ENCODE assay signal across 20 cellular contexts in the genomic region with DNA sequence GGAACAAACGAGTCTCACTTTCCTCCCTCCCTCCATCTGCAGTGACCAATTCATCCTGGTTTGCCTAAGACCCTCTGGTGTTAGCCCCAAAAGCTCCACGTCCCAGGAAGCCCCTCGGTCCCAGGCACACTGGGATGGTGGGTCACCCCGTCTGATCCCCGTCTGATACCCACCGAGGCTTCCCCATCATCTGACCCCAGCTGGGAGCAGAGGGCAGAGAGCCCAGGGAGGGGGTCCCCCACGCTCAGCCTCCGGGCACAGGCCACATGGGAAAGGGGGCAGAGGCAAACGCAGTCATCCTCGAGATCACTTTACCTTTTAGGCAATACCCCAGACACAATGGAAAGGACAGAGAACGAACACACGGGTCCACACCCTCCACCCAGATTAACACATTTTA.
DNase-seq lines count a peak whose midpoint lies in the region; ATAC-seq and TF ChIP-seq lines count a peak whose summit lies in the region.
"Had no signal": no experiment of that assay in that cellular context is flagged by ENCODE, and none has a peak within 500 bp of the region (broad histone marks: within the 10 kb centered on the region; RNA-seq: fewer than 3 reads in every experiment).

No MANE protein-coding gene starts in this region.

- peaks cover 0 to 23% (median 8%) of the 10 kb centered on the region in 4 donors for H3K9me3 ChIP-seq in esophagus muscularis mucosa

- H3K79me2 ChIP-seq in GM23338 (replicated peaks; ENCODE audit: insufficient read depth): no peaks in the 10 kb centered on the region

- no peak overlapping the region for H3K27ac Mint-ChIP-seq in activated CD4-positive, alpha-beta memory T cell treated with anti-CD3 and anti-CD28 coated beads, Interleukin-2, amount 10 ng/mL, durations not matched to agents 7 days and 5 days
- no peak overlapping the region for H3K27ac Mint-ChIP-seq in activated CD4-positive, alpha-beta memory T cell treated with anti-CD3 and anti-CD28 coated beads for 36 hours
- no peak overlapping the region for H3K27ac Mint-ChIP-seq in GM23338
- H3K27ac Mint-ChIP-seq: B cell; CD4-positive, CD25-positive, alpha-beta regulatory T cell; CD8-positive, alpha-beta memory T cell had no signal

- H4K20me1 ChIP-seq in GM23338 (replicated peaks; ENCODE audit: insufficient read depth): no peaks in the 10 kb centered on the region
- H4K20me1 ChIP-seq: BLaER1 had no signal

- ATAC-seq in GM23338: no peak
- ATAC-seq in GM18867 (IDR thresholded peaks at IDR 0.05; ENCODE audit: unreplicated experiment): no peak
- ATAC-seq in HG02884 (IDR thresholded peaks at IDR 0.05; ENCODE audit: unreplicated experiment): no peak
- ATAC-seq: GM12878, HCT116 had no signal

- no peaks in the 10 kb centered on the region for H3K4me1 Mint-ChIP-seq in activated CD4-positive, alpha-beta memory T cell treated with anti-CD3 and anti-CD28 coated beads, Interleukin-2, amount 10 ng/mL, durations not matched to agents 7 days and 5 days
- no peaks in the 10 kb centered on the region for H3K4me1 Mint-ChIP-seq in activated CD4-positive, alpha-beta memory T cell treated with anti-CD3 and anti-CD28 coated beads for 36 hours (ENCODE audit: low read depth)
- H3K4me1 Mint-ChIP-seq in GM23338: no peaks in the 10 kb centered on the region
- H3K4me1 Mint-ChIP-seq: B cell; CD4-positive, CD25-positive, alpha-beta regulatory T cell; CD8-positive, alpha-beta memory T cell had no signal

- H3K4me3 Mint-ChIP-seq in activated CD4-positive, alpha-beta memory T cell treated with anti-CD3 and anti-CD28 coated beads, Interleukin-2, amount 10 ng/mL, durations not matched to agents 7 days and 5 days: no peak overlapping the region
- no peak overlapping the region for H3K4me3 Mint-ChIP-seq in activated CD4-positive, alpha-beta memory T cell treated with anti-CD3 and anti-CD28 coated beads for 36 hours
- H3K4me3 Mint-ChIP-seq in GM23338: no peak overlapping the region
- H3K4me3 Mint-ChIP-seq: B cell; CD4-positive, CD25-positive, alpha-beta regulatory T cell; CD8-positive, alpha-beta memory T cell had no signal

- H3K36me3 Mint-ChIP-seq in activated CD4-positive, alpha-beta memory T cell treated with anti-CD3 and anti-CD28 coated beads, Interleukin-2, amount 10 ng/mL, durations not matched to agents 7 days and 5 days (ENCODE audit: low read depth): no peaks in the 10 kb centered on the region
- H3K36me3 Mint-ChIP-seq in activated CD4-positive, alpha-beta memory T cell treated with anti-CD3 and anti-CD28 coated beads for 36 hours: no peaks in the 10 kb centered on the region
- H3K36me3 Mint-ChIP-seq in GM23338 (ENCODE audit: low read depth): no peaks in the 10 kb centered on the region; the same call in 2 of the 3 replicates
- H3K36me3 Mint-ChIP-seq: CD4-positive, CD25-positive, alpha-beta regulatory T cell; CD8-positive, alpha-beta memory T cell had no signal

- TF ChIP-seq POLR2A in esophagus muscularis mucosa (IDR thresholded peaks at IDR 0.05; ENCODE audit: low read depth): no peak

- H2AFZ ChIP-seq in GM23338: no peak overlapping the region

- intact Hi-C loops in activated CD4-positive, alpha-beta memory T cell treated with anti-CD3 and anti-CD28 coated beads for 36 hours (cut with micrococcal nuclease): no loop called here
- intact Hi-C loops in esophagus muscularis mucosa (cut with DNase I): no loop called here
- intact Hi-C loops in posterior vena cava (cut with DNase I): no loop called here

- TF ChIP-seq EP300 in esophagus muscularis mucosa (IDR thresholded peaks at IDR 0.05): no peak

- CTCF ChIA-PET in activated CD4-positive, alpha-beta memory T cell treated with anti-CD3 and anti-CD28 coated beads, Interleukin-2, amount 10 ng/mL, durations not matched to agents 7 days and 5 days (lab: Charles Lee): no interaction called here
- CTCF ChIA-PET in activated CD4-positive, alpha-beta memory T cell treated with anti-CD3 and anti-CD28 coated beads for 36 hours (lab: Charles Lee): no interaction called here

- H3K27me3 ChIP-seq in esophagus muscularis mucosa (peaks cover 0 to 14% (median 0%) of the 10 kb centered on the region in 4 donors), GM23338 (ENCODE audit: insufficient read depth) (no peaks in the 10 kb centered on the region)
- H3K27me3 ChIP-seq: BLaER1 had no signal

- 0 out of 2 replicates have a peak, but pooled peaks cover under 1% of the 10 kb centered on the region for H3K9me2 ChIP-seq in GM23338 (ENCODE audit: insufficient read depth)

- H3K4me3 ChIP-seq in esophagus muscularis mucosa (no peak overlapping the region), GM23338 (no peak overlapping the region)
- H3K4me3 ChIP-seq: BLaER1, GM12878 had no signal

- 77% methylated on average over 11 of the region's 12 CpGs for WGBS in esophagus muscularis mucosa

- no peaks in the 10 kb centered on the region for H3F3A ChIP-seq in GM23338 (replicated peaks; ENCODE audit: low read depth)

- no peak overlapping the region for H3K4me2 ChIP-seq in GM23338
- H3K4me2 ChIP-seq: BLaER1 had no signal

- peak; percentile 9 for DNase-seq in activated CD4-positive, alpha-beta memory T cell treated with anti-CD3 and anti-CD28 coated beads, Interleukin-2, amount 10 ng/mL, durations not matched to agents 7 days and 5 days
- no peak for DNase-seq in activated CD4-positive, alpha-beta memory T cell treated with anti-CD3 and anti-CD28 coated beads for 36 hours
- peak; percentile 47 for DNase-seq in esophagus muscularis mucosa (ENCODE audit: extremely low spot score)
- DNase-seq in posterior vena cava (ENCODE audit: low spot score): peak; percentile 59
- no peak for DNase-seq in GM23338 (ENCODE audit: low spot score)
- DNase-seq: CD4-positive, CD25-positive, alpha-beta regulatory T cell; CD8-positive, alpha-beta memory T cell; DMS 273 treated with DMSO at 0.1 percent for 48 hours; DMS79; EL; GDM1; H7 had no signal

- H3K36me3 ChIP-seq in esophagus muscularis mucosa (no peaks in the 10 kb centered on the region), GM23338 (ENCODE audit: insufficient read depth) (no peaks in the 10 kb centered on the region)
- H3K36me3 ChIP-seq: BLaER1 had no signal

- no peak for TF ChIP-seq CTCF in esophagus muscularis mucosa (IDR thresholded peaks at IDR 0.05)
- no peak for TF ChIP-seq CTCF in GM23338 (conservative IDR thresholded peaks at IDR 0.05; ENCODE audit: low read depth in 2 of 2)

- POLR2A ChIA-PET in activated CD4-positive, alpha-beta memory T cell treated with anti-CD3 and anti-CD28 coated beads, Interleukin-2, amount 10 ng/mL, durations not matched to agents 7 days and 5 days (lab: Charles Lee): no interaction called here
- POLR2A ChIA-PET in activated CD4-positive, alpha-beta memory T cell treated with anti-CD3 and anti-CD28 coated beads for 36 hours (lab: Charles Lee): no interaction called here

- peaks cover 7% of the 10 kb centered on the region for H3K9me3 Mint-ChIP-seq in activated CD4-positive, alpha-beta memory T cell treated with anti-CD3 and anti-CD28 coated beads, Interleukin-2, amount 10 ng/mL, durations not matched to agents 7 days and 5 days
- H3K9me3 Mint-ChIP-seq in activated CD4-positive, alpha-beta memory T cell treated with anti-CD3 and anti-CD28 coated beads for 36 hours: peaks cover 15% of the 10 kb centered on the region
- peaks cover 75% of the 10 kb centered on the region for H3K9me3 Mint-ChIP-seq in GM23338

- H3K27ac ChIP-seq in esophagus muscularis mucosa (replicated peaks in 1 of 4): no peak overlapping the region
- H3K27ac ChIP-seq in GM23338 (ENCODE audit: low read depth): no peak overlapping the region
- H3K27ac ChIP-seq: 22Rv1, BLaER1, C4-2B had no signal

- H3K4me1 ChIP-seq in esophagus muscularis mucosa (no peaks in the 10 kb centered on the region), GM23338 (ENCODE audit: insufficient read depth) (no peaks in the 10 kb centered on the region)
- H3K4me1 ChIP-seq: BLaER1 had no signal

- no peaks in the 10 kb centered on the region for H3K27me3 Mint-ChIP-seq in activated CD4-positive, alpha-beta memory T cell treated with anti-CD3 and anti-CD28 coated beads, Interleukin-2, amount 10 ng/mL, durations not matched to agents 7 days and 5 days
- no peaks in the 10 kb centered on the region for H3K27me3 Mint-ChIP-seq in activated CD4-positive, alpha-beta memory T cell treated with anti-CD3 and anti-CD28 coated beads for 36 hours
- H3K27me3 Mint-ChIP-seq in GM23338 (ENCODE audit: insufficient read depth, low read depth, poor library complexity): peaks cover 5% of the 10 kb centered on the region
- H3K27me3 Mint-ChIP-seq: CD4-positive, CD25-positive, alpha-beta regulatory T cell had no signal

TF ChIP-seq in GM23338, 12 proteins besides CTCF, POLR2A, EP300 and RAD21 (continues in another document):
- no peak for TF ChIP-seq STAT1 (IDR thresholded peaks at IDR 0.05; ENCODE audit: unreplicated experiment)

Comparison
In these comparisons a context has a peak if more than half of its experiments do, and no peak if none do; other contexts are left out.
1. DNase-seq: peak in activated CD4-positive, alpha-beta memory T cell treated with anti-CD3 and anti-CD28 coated beads, Interleukin-2, amount 10 ng/mL, durations not matched to agents 7 days and 5 days (single experiment), esophagus muscularis mucosa (single experiment) and posterior vena cava (single experiment); none in activated CD4-positive, alpha-beta memory T cell treated with anti-CD3 and anti-CD28 coated beads for 36 hours (single experiment) and GM23338 (single experiment).